8 cellular contexts compared by ENCODE assay signal in genomic region chr19:58400916-58401824, GRCh38. TPM values are rescaled to one million over a fixed set of nuclear protein-coding genes. Genes with fewer than 3 reads are reported as not detected.
DNase-seq lines count a peak whose midpoint lies in the region; TF ChIP-seq lines count a peak whose summit lies in the region.

No MANE protein-coding gene starts in this region.

- H3K36me3 Mint-ChIP-seq in activated naive CD4-positive, alpha-beta T cell treated with anti-CD3 and anti-CD28 coated beads, Interleukin-2, amount 10 ng/mL, durations not matched to agents 7 days and 5 days: peaks cover 2% of the 10 kb centered on the region

- peaks cover 29% of the 10 kb centered on the region for H3K4me1 Mint-ChIP-seq in activated naive CD4-positive, alpha-beta T cell treated with anti-CD3 and anti-CD28 coated beads, Interleukin-2, amount 10 ng/mL, durations not matched to agents 7 days and 5 days

- H3K4me3 ChIP-seq in GM06990 (replicated peaks; ENCODE audit: low read depth, low read length): peak overlapping the region; percentile 76

- H3K27me3 Mint-ChIP-seq in activated naive CD4-positive, alpha-beta T cell treated with anti-CD3 and anti-CD28 coated beads, Interleukin-2, amount 10 ng/mL, durations not matched to agents 7 days and 5 days: peaks cover 34% of the 10 kb centered on the region

- in situ Hi-C loops in SK-MEL-5 (cut with HindIII; ENCODE audit: low pct_unique_long_range_greater_than_20kb, low sequenced_read_pairs): no loop called here

- POLR2A ChIA-PET in HEK293T (lab: Yijun Ruan, JAX): no interaction called here

- peak overlapping the region; percentile 93 for H3K27ac Mint-ChIP-seq in activated naive CD4-positive, alpha-beta T cell treated with anti-CD3 and anti-CD28 coated beads, Interleukin-2, amount 10 ng/mL, durations not matched to agents 7 days and 5 days

- H3K9me3 Mint-ChIP-seq in activated naive CD4-positive, alpha-beta T cell treated with anti-CD3 and anti-CD28 coated beads, Interleukin-2, amount 10 ng/mL, durations not matched to agents 7 days and 5 days: no peaks in the 10 kb centered on the region

- DNase-seq in GM06990 (ENCODE audit: extremely low read depth, insufficient read length) (peak; percentile 99), HEK293T (ENCODE audit: extremely low spot score) (peak; percentile 96), NAMALWA (ENCODE audit: low spot score) (peak; percentile 99), SK-MEL-5 (ENCODE audit: low read depth, low spot score) (peak; percentile 98), globus pallidus (ENCODE audit: low spot score) (peak; percentile 99), non-pigmented ciliary epithelial cell (ENCODE audit: low read depth) (peak; percentile 96), superior temporal gyrus (ENCODE audit: extremely low spot score) (peak; percentile 99)
- peak; percentile 100 for DNase-seq in activated naive CD4-positive, alpha-beta T cell treated with anti-CD3 and anti-CD28 coated beads, Interleukin-2, amount 10 ng/mL, durations not matched to agents 7 days and 5 days

- no peaks in the 10 kb centered on the region for H3K27me3 ChIP-seq in GM06990 (replicated peaks; ENCODE audit: control insufficient read depth, insufficient read depth, low read length)

- peak overlapping the region; percentile 92 for H3K4me3 Mint-ChIP-seq in activated naive CD4-positive, alpha-beta T cell treated with anti-CD3 and anti-CD28 coated beads, Interleukin-2, amount 10 ng/mL, durations not matched to agents 7 days and 5 days

- no peaks in the 10 kb centered on the region; the same call in 1 of the 2 replicates for H3K36me3 ChIP-seq in GM06990 (ENCODE audit: control insufficient read depth, insufficient read depth, low read length)

- CTCF ChIA-PET in HEK293T (lab: Yijun Ruan, JAX): no interaction called here
- CTCF ChIA-PET in activated naive CD4-positive, alpha-beta T cell treated with anti-CD3 and anti-CD28 coated beads, Interleukin-2, amount 10 ng/mL, durations not matched to agents 7 days and 5 days (lab: Charles Lee): interaction anchor here (1.0 kb wide), 1 partner anchor 113 kb away, joined by 3 read pairs; no protein-coding TSS in a partner anchor

- no peak for TF ChIP-seq CTCF in GM06990 (IDR thresholded peaks at IDR 0.05; ENCODE audit: insufficient read depth, low read length, poor library complexity, severe bottlenecking)

TF ChIP-seq in HEK293T, 16 proteins besides CTCF, POLR2A, EP300 and RAD21:
- TF ChIP-seq CTBP1 (IDR thresholded peaks at IDR 0.05; ENCODE audit: borderline replicate concordance) (no peak), SUZ12 (IDR thresholded peaks at IDR 0.05) (no peak), SP1 (IDR thresholded peaks at IDR 0.05) (no peak), ELF4 (IDR thresholded peaks at IDR 0.05) (no peak), L3MBTL2 (conservative IDR thresholded peaks at IDR 0.05) (peak; percentile 96), FOXK2 (IDR thresholded peaks at IDR 0.05) (no peak), HDGF (IDR thresholded peaks at IDR 0.05; ENCODE audit: borderline replicate concordance) (no peak), TARDBP (IDR thresholded peaks at IDR 0.05) (no peak), FOXA1 (IDR thresholded peaks at IDR 0.05) (no peak), FOXM1 (IDR thresholded peaks at IDR 0.05; ENCODE audit: borderline replicate concordance) (no peak), NFRKB (IDR thresholded peaks at IDR 0.05) (no peak), ZNF384 (IDR thresholded peaks at IDR 0.05) (no peak), BHLHE40 (IDR thresholded peaks at IDR 0.05; ENCODE audit: borderline replicate concordance) (no peak), PKNOX1 (IDR thresholded peaks at IDR 0.05) (0 out of 2 replicates have a peak, but pooled peaks have one; percentile 47), ARNT (IDR thresholded peaks at IDR 0.05) (no peak), LEF1 (IDR thresholded peaks at IDR 0.05; ENCODE audit: borderline replicate concordance) (0 out of 2 replicates have a peak, but pooled peaks have one; percentile 11)

RNA-seq across cellular contexts. Expression of gene RNF225, which starts 5.7 kb away (rescaled TPM):
- not detected in 2 replicates for total RNA-seq in SK-MEL-5 (2014; rRNA removed; shearing (Covaris generic))
- polyA plus RNA-seq in SK-MEL-5 (2015; cell fraction: cytosol; rRNA removed): not detected in 2 replicates
- not detected in 2 replicates for polyA plus RNA-seq in SK-MEL-5 (2015; cell fraction: nucleus; rRNA removed)

RNA-seq across cellular contexts. Expression of gene ZNF584, which starts 7.3 kb away (rescaled TPM):
- total RNA-seq in SK-MEL-5 (2014; rRNA removed; shearing (Covaris generic)): 12.5 and 13.9 TPM in 2 replicates
- polyA plus RNA-seq in SK-MEL-5 (2015; cell fraction: cytosol; rRNA removed): 11.5 and 16.7 TPM in 2 replicates
- 11.7 and 17.5 TPM in 2 replicates for polyA plus RNA-seq in SK-MEL-5 (2015; cell fraction: nucleus; rRNA removed)

RNA-seq across cellular contexts. Expression of gene RPS5, which starts 14.1 kb away (rescaled TPM):
- 1,789 and 1,795 TPM in 2 replicates for total RNA-seq in SK-MEL-5 (2014; rRNA removed; shearing (Covaris generic))
- polyA plus RNA-seq in SK-MEL-5 (2015; cell fraction: cytosol; rRNA removed): 1,491 and 2,015 TPM in 2 replicates
- polyA plus RNA-seq in SK-MEL-5 (2015; cell fraction: nucleus; rRNA removed): 265 and 318 TPM in 2 replicates

RNA-seq across cellular contexts. Expression of gene ZNF837, which starts 20.3 kb away (rescaled TPM):
- 0.40 and 0.87 TPM in 2 replicates for total RNA-seq in SK-MEL-5 (2014; rRNA removed; shearing (Covaris generic))
- polyA plus RNA-seq in SK-MEL-5 (2015; cell fraction: cytosol; rRNA removed): 0.76 and 2.1 TPM in 2 replicates
- not detected in 2 replicates for polyA plus RNA-seq in SK-MEL-5 (2015; cell fraction: nucleus; rRNA removed)

RNA-seq across cellular contexts. Expression of gene ZNF497, which starts 38.6 kb away (rescaled TPM):
- total RNA-seq in SK-MEL-5 (2014; rRNA removed; shearing (Covaris generic)): 0.40 and 1.3 TPM in 2 replicates
- 0.25 and 0.93 TPM in 2 replicates for polyA plus RNA-seq in SK-MEL-5 (2015; cell fraction: cytosol; rRNA removed)
- 0.51 and 1.2 TPM in 2 replicates for polyA plus RNA-seq in SK-MEL-5 (2015; cell fraction: nucleus; rRNA removed)

Comparison
In these comparisons a context has a peak if more than half of its experiments do, and no peak if none do; other contexts are left out.
1. Peak in every context shown above with its lines: DNase-seq and H3K4me3 ChIP-seq.